21 cellular contexts compared by ENCODE assay signal in genomic region chr3:185968168-185968567, GRCh38. TPM values are rescaled to one million over a fixed set of nuclear protein-coding genes. Genes with fewer than 3 reads are reported as not detected.
DNase-seq lines count a peak whose midpoint lies in the region; ATAC-seq, FAIRE-seq and TF ChIP-seq lines count a peak whose summit lies in the region.
"Had no signal": no experiment of that assay in that cellular context is flagged by ENCODE, and none has a peak within 500 bp of the region (broad histone marks: within the 10 kb centered on the region; RNA-seq: fewer than 3 reads in every experiment).

No MANE protein-coding gene starts in this region.

- TF ChIP-seq CTCF in H9 (conservative IDR thresholded peaks at IDR 0.05) (peak; percentile 21; the same call in 1 of the 3 replicates), H1 (IDR thresholded peaks at IDR 0.05; ENCODE audit: control extremely low read depth in 1 of 3, insufficient read depth in 1 of 3, low read depth in 1 of 3, low read length in 3 of 3) (peak in 2 of 3 experiments; percentile 22 to 27; a peak in 2 of 4 replicates), uterus (IDR thresholded peaks at IDR 0.05) (no peak)

- no peak overlapping the region for H4K5ac ChIP-seq in H9 (ENCODE audit: insufficient read length, low read depth, low read length)
- H4K5ac ChIP-seq in H1 (ENCODE audit: insufficient read length, low read depth, low read length), result no peak overlapping the region

- CTCF ChIA-PET in H1 (lab: Charles Lee; ENCODE audit: partially characterized antibody), result interaction anchor here (0.6 to 3.8 kb wide), 8 partner anchors 9 to 288 kb away, joined by 3 to 19 read pairs (median 6); no protein-coding TSS in a partner anchor

- no peaks in the 10 kb centered on the region for H3K4me1 Mint-ChIP-seq in H9
- H3K4me1 Mint-ChIP-seq: CD4-positive, alpha-beta memory T cell had no signal

- H4K20me1 ChIP-seq in H9 (ENCODE audit: control insufficient read depth, insufficient read depth, insufficient read length) (no peaks in the 10 kb centered on the region), H1 (replicated peaks in 1 of 2; ENCODE audit: control insufficient read depth in 1 of 2, insufficient read depth in 2 of 2, low read length in 2 of 2) (no peaks in the 10 kb centered on the region)
- H4K20me1 ChIP-seq: BLaER1 treated with 17β-estradiol and CSF1 and Interleukin-3, amounts not matched to agents 10 nM and 100 nM had no signal

- H3K27ac ChIP-seq in H9 (ENCODE audit: insufficient read length, low read depth, low read length) (no peak overlapping the region), H1 (ENCODE audit: low read depth, low read length) (no peak overlapping the region), uterus (no peak overlapping the region)
- H3K27ac ChIP-seq: BLaER1 treated with 17β-estradiol and CSF1 and Interleukin-3, amounts not matched to agents 10 nM and 100 nM; SK-N-MC had no signal

- POLR2A ChIA-PET in H1 (lab: Charles Lee; ENCODE audit: partially characterized antibody), result interaction anchor here (0.6 kb wide), 1 partner anchor 480 kb away, joined by 3 read pairs; no protein-coding TSS in a partner anchor

- H3K4me2 ChIP-seq in H9 (ENCODE audit: insufficient read depth, insufficient read length, low read length), result no peak overlapping the region
- H3K4me2 ChIP-seq in H1 (ENCODE audit: insufficient read depth in 1 of 2, low read depth in 2 of 2, low read length in 2 of 2), result no peak overlapping the region
- H3K4me2 ChIP-seq: BLaER1 treated with 17β-estradiol and CSF1 and Interleukin-3, amounts not matched to agents 10 nM and 100 nM had no signal

- FAIRE-seq in H1 (lab: Jason Lieb, UNC), result no peak
- FAIRE-seq: GM18507, GM19239 had no signal

- no peak overlapping the region for H3K9ac ChIP-seq in H9 (ENCODE audit: extremely low read depth, insufficient read length, low read length)
- H3K9ac ChIP-seq in H1 (replicated peaks in 1 of 4; ENCODE audit: extremely low read depth in 1 of 4, low read depth in 3 of 4, low read length in 3 of 4), result no peak overlapping the region
- H3K9ac ChIP-seq: BLaER1 treated with 17β-estradiol and CSF1 and Interleukin-3, amounts not matched to agents 10 nM and 100 nM had no signal

- no peak overlapping the region for H2AK5ac ChIP-seq in H9 (ENCODE audit: insufficient read length, low read length)
- no peak overlapping the region for H2AK5ac ChIP-seq in H1 (ENCODE audit: low read depth, low read length)

- H3K9me3 ChIP-seq in H9 (ENCODE audit: control insufficient read depth, low read depth, low read length) (no peaks in the 10 kb centered on the region), H1 (ENCODE audit: insufficient read depth in 2 of 2, low read depth in 1 of 2, low read length in 1 of 2) (no peaks in the 10 kb centered on the region), uterus (no peaks in the 10 kb centered on the region)

- H3K4me3 ChIP-seq in H1 (ENCODE audit: extremely low read depth in 1 of 4, insufficient read depth in 2 of 4, low read depth in 3 of 4, low read length in 4 of 4) (no peak overlapping the region), uterus (no peak overlapping the region)
- H3K4me3 ChIP-seq: BLaER1 treated with 17β-estradiol and CSF1 and Interleukin-3, amounts not matched to agents 10 nM and 100 nM; SK-N-MC had no signal

- H2BK120ac ChIP-seq in H9 (ENCODE audit: low read depth, low read length, poor library complexity, severe bottlenecking), result no peak overlapping the region
- no peak overlapping the region for H2BK120ac ChIP-seq in H1 (replicated peaks; ENCODE audit: low read depth, low read length)

- H3K27me3 Mint-ChIP-seq in H9 (ENCODE audit: low read depth), result peaks cover 2% of the 10 kb centered on the region

- no peak overlapping the region for H2BK15ac ChIP-seq in H9 (ENCODE audit: low read depth, low read length)
- H2BK15ac ChIP-seq in H1 (ENCODE audit: low read length), result no peak overlapping the region

- TF ChIP-seq EP300 in Ishikawa (IDR thresholded peaks at IDR 0.05; ENCODE audit: borderline replicate concordance) (no peak), H1 (IDR thresholded peaks at IDR 0.05; ENCODE audit: borderline replicate concordance in 1 of 2, low read depth in 2 of 2, low read length in 2 of 2) (no peak)

- H3K27me3 ChIP-seq in H9 (ENCODE audit: insufficient read depth, low read length), result no peaks in the 10 kb centered on the region
- no peaks in the 10 kb centered on the region for H3K27me3 ChIP-seq in H1 (replicated peaks in 1 of 4; ENCODE audit: control insufficient read depth in 3 of 4, extremely low read depth in 1 of 4, insufficient read depth in 3 of 4, low read length in 3 of 4)
- H3K27me3 ChIP-seq in uterus, result no peaks in the 10 kb centered on the region
- H3K27me3 ChIP-seq: BLaER1 treated with 17β-estradiol and CSF1 and Interleukin-3, amounts not matched to agents 10 nM and 100 nM had no signal

- H2BK12ac ChIP-seq in H9 (ENCODE audit: insufficient read length, low read depth, low read length) (no peak overlapping the region), H1 (ENCODE audit: low read depth, low read length) (no peak overlapping the region)

- H3K36me3 ChIP-seq in H1 (ENCODE audit: control insufficient read depth in 2 of 4, insufficient read depth in 4 of 4, low read length in 3 of 4), result no peaks in the 10 kb centered on the region
- no peaks in the 10 kb centered on the region for H3K36me3 ChIP-seq in uterus

- peaks cover 3 to 8% of the 10 kb centered on the region in 2 experiments; a peak in 4 of 5 replicates for H3K9me3 Mint-ChIP-seq in H9

- no peak overlapping the region for H2BK5ac ChIP-seq in H9 (ENCODE audit: insufficient read length, low read length)
- no peak overlapping the region for H2BK5ac ChIP-seq in H1 (ENCODE audit: low read depth, low read length)

- TF ChIP-seq RAD21 in Ishikawa (IDR thresholded peaks at IDR 0.05; ENCODE audit: low read depth), result peak; percentile 19
- TF ChIP-seq RAD21 in H1 (IDR thresholded peaks at IDR 0.05 in 1 of 2, conservative IDR thresholded peaks at IDR 0.05 in 1 of 2; ENCODE audit: low read depth in 2 of 2, low read length in 2 of 2), result peak; percentile 7 to 22; a peak in 1 of 4 replicates

- H3K23ac ChIP-seq in H9 (ENCODE audit: insufficient read length, low read depth, low read length) (no peak overlapping the region), H1 (ENCODE audit: insufficient read length) (no peak overlapping the region)

- in situ Hi-C loops in ACHN (cut with HindIII; ENCODE audit: low pct_ligation_motif_present, low pct_unique_long_range_greater_than_20kb, low sequenced_read_pairs), result no loop called here

- H3K27ac Mint-ChIP-seq in H9, result no peak overlapping the region
- H3K27ac Mint-ChIP-seq: CD4-positive, alpha-beta memory T cell had no signal

- H3K36me3 Mint-ChIP-seq in H9 (ENCODE audit: insufficient read depth in 1 of 3, low read depth in 3 of 3), result no peaks in the 10 kb centered on the region
- H3K36me3 Mint-ChIP-seq: CD4-positive, alpha-beta memory T cell had no signal

- H3K18ac ChIP-seq in H9 (ENCODE audit: insufficient read length, low read depth, low read length), result no peak overlapping the region
- no peak overlapping the region for H3K18ac ChIP-seq in H1 (ENCODE audit: extremely low read depth, low read length)

- no peak overlapping the region for H4K91ac ChIP-seq in H9 (ENCODE audit: insufficient read length, low read depth, low read length)
- no peak overlapping the region for H4K91ac ChIP-seq in H1 (replicated peaks; ENCODE audit: insufficient read length, low read length)

- H3K4me3 Mint-ChIP-seq in H9, result no peak overlapping the region
- H3K4me3 Mint-ChIP-seq: CD4-positive, alpha-beta memory T cell had no signal

- H3K23me2 ChIP-seq in H9 (ENCODE audit: insufficient read length, low read depth, low read length, poor library complexity, severe bottlenecking) (no peaks in the 10 kb centered on the region), H1 (ENCODE audit: low read depth, low read length) (peaks cover 2% of the 10 kb centered on the region; the same call in 1 of the 2 replicates)

- DNase-seq in H9 (no peak), H1 (ENCODE audit: low read depth in 1 of 2, low spot score in 2 of 2) (no peak), OCI-M2 (lab: John Stamatoyannopoulos, UW; ENCODE audit: unreplicated experiment) (no peak), uterus (no peak), ACHN (no peak)
- DNase-seq: CD4-positive, alpha-beta memory T cell; NCI-H1048; NCI-H1417 treated with DMSO at 0.1 percent for 48 hours; NCI-H187 treated with DMSO at 0.1 percent for 48 hours; NCI-H2107; NCI-H446 treated with DMSO at 0.1 percent for 48 hours; NCI-H526 treated with DMSO at 0.1 percent for 48 hours; OCI-M1; Right ventricle myocardium superior; SW 1271 had no signal

- no CpG with 5 or more reads among the region's 2 CpGs for WGBS in H9 (ENCODE audit: extremely low coverage, insufficient read length, low lambda C conversion rate)
- 87% methylated on average over 2 of the region's 2 CpGs; no CpG with 5 or more reads in 1 of the 2 experiments for WGBS in H1 (ENCODE audit: extremely low coverage in 1 of 2, insufficient coverage in 1 of 2, insufficient read length in 1 of 2, insufficient replicate concordance in 2 of 2, low coverage in 1 of 2, low lambda C conversion rate in 2 of 2, missing lambda C conversion rate in 1 of 2), 2 experiments

- H3K4me1 ChIP-seq in H9 (ENCODE audit: insufficient read depth, low read length) (no peaks in the 10 kb centered on the region), H1 (replicated peaks in 1 of 4; ENCODE audit: control insufficient read depth in 3 of 4, insufficient read depth in 4 of 4, low read length in 3 of 4) (no peaks in the 10 kb centered on the region), uterus (no peaks in the 10 kb centered on the region)
- H3K4me1 ChIP-seq: BLaER1 treated with 17β-estradiol and CSF1 and Interleukin-3, amounts not matched to agents 10 nM and 100 nM had no signal

- H4K8ac ChIP-seq in H9 (replicated peaks; ENCODE audit: insufficient read length, low read depth, low read length), result no peak overlapping the region
- H4K8ac ChIP-seq in H1 (ENCODE audit: extremely low read depth, insufficient read depth, low read length), result no peak overlapping the region

- H3K56ac ChIP-seq in H9 (ENCODE audit: insufficient read length, low read depth, low read length), result no peak overlapping the region
- no peak overlapping the region for H3K56ac ChIP-seq in H1 (replicated peaks; ENCODE audit: insufficient read length, low read depth, low read length)

- H3K79me2 ChIP-seq in H9 (ENCODE audit: insufficient read depth, low read length), result no peaks in the 10 kb centered on the region
- H3K79me2 ChIP-seq in H1 (ENCODE audit: control insufficient read depth in 1 of 2, insufficient read depth in 2 of 2, low read length in 2 of 2), result no peaks in the 10 kb centered on the region

- H2AFZ ChIP-seq in H9 (ENCODE audit: low read length) (no peak overlapping the region), H1 (ENCODE audit: low read length) (no peak overlapping the region)

- H3T11ph ChIP-seq in H9 (ENCODE audit: low read length), result no peak overlapping the region

- H3K79me1 ChIP-seq in H9 (ENCODE audit: insufficient read depth, low read depth, low read length, poor library complexity, severe bottlenecking), result no peaks in the 10 kb centered on the region
- no peaks in the 10 kb centered on the region for H3K79me1 ChIP-seq in H1 (ENCODE audit: low read depth, low read length)

- no peak for TF ChIP-seq POLR2A in H1 (IDR thresholded peaks at IDR 0.05; ENCODE audit: control extremely low read depth in 1 of 2, low read depth in 2 of 2, low read length in 2 of 2)
- no peak for TF ChIP-seq POLR2A in uterus (IDR thresholded peaks at IDR 0.05)

- intact Hi-C loops in uterus (cut with DNase I; ENCODE audit: low total_unique reads), result no loop called here

- H3K4ac ChIP-seq in H9 (ENCODE audit: low read depth, low read length), result no peak overlapping the region
- H3K4ac ChIP-seq in H1 (replicated peaks; ENCODE audit: insufficient read length, low read depth, low read length), result no peak overlapping the region

- H2BK20ac ChIP-seq in H9 (ENCODE audit: low read depth, low read length, poor library complexity, severe bottlenecking) (no peak overlapping the region), H1 (ENCODE audit: low read length) (no peak overlapping the region)

- ATAC-seq in activated CD4-positive, CD25-positive, alpha-beta regulatory T cell treated with anti-CD3 and anti-CD28 coated beads, Interleukin-2, amount 50 U/mL, for 24 hours, result no peak

- H3K14ac ChIP-seq in H9 (ENCODE audit: insufficient read depth, low read length) (no peak overlapping the region), H1 (ENCODE audit: insufficient read length) (no peak overlapping the region)

RNA-seq across cellular contexts. Expression of gene TRA2B, which starts 30.4 kb away (rescaled TPM):
- 344 and 349 TPM in 2 replicates for total RNA-seq in H9 (2021)
- total RNA-seq in H1 (2021; fragmentation: NEBNext Ultra II Directional; extraction: Animal tissue kit (Norgen Biotek cat#: 25700)), result 267 and 274 TPM in 2 replicates
- polyA plus RNA-seq in H1 (2011; rRNA removed), result 206 and 251 TPM in 2 replicates
- polyA plus RNA-seq in H1 (2011; cell fraction: cytosol; rRNA removed), result 276 TPM
- 182 TPM for polyA plus RNA-seq in H1 (2011; cell fraction: nucleus; rRNA removed)
- polyA plus RNA-seq in H1 (2012, experiment 1 of 2), result 251 to 314 TPM (median 271 TPM) in 4 replicates
- polyA plus RNA-seq in H1 (2012, experiment 2 of 2), result 66.5 TPM
- 261 TPM for polyA plus RNA-seq in H1 (2013, experiment 1 of 2)
- 258 TPM for polyA plus RNA-seq in H1 (2013, experiment 2 of 2)
- polyA minus RNA-seq in H1 (2011; rRNA and poly(A)+ RNA removed), result 233 and 288 TPM in 2 replicates
- polyA minus RNA-seq in H1 (2011; cell fraction: cytosol; rRNA and poly(A)+ RNA removed), result 376 TPM
- 505 TPM for polyA minus RNA-seq in H1 (2011; cell fraction: nucleus; rRNA and poly(A)+ RNA removed)
- 100 to 1,000 TPM in 3 of 4 donors, 10 to 100 TPM in 1; 33.8 to 425 (median 173) TPM for total RNA-seq in uterus

Comparison
In these comparisons a context has a peak if more than half of its experiments do, and no peak if none do; other contexts are left out.
1. CTCF ChIP-seq: peak in H9 (single experiment) and H1 (2 of 3); none in uterus (0 of 4).